In genomic region chr9:99595796-99596195, GRCh38 we compare ENCODE assay signal across 10 cellular contexts.
DNase-seq lines count a peak whose midpoint lies in the region; ATAC-seq and TF ChIP-seq lines count a peak whose summit lies in the region.
"Had no signal": no experiment of that assay in that cellular context is flagged by ENCODE, and none has a peak within 500 bp of the region (broad histone marks: within the 10 kb centered on the region; RNA-seq: fewer than 3 reads in every experiment).

No MANE protein-coding gene starts in this region.

- ATAC-seq in GM19023 (IDR thresholded peaks at IDR 0.05; ENCODE audit: unreplicated experiment) (peak; percentile 69), HG02981 (IDR thresholded peaks at IDR 0.05; ENCODE audit: unreplicated experiment) (peak; percentile 52)
- ATAC-seq: gastrocnemius medialis had no signal

- peak overlapping the region; percentile 35 for H3K27ac Mint-ChIP-seq in T-helper 2 cell treated with Interferon-gamma antibody and Interleukin-4, amounts not matched to agents 5 μg/mL and 100 μg/mL, for 36 hours

- intact Hi-C loops in spleen (cut with DNase I; ENCODE audit: low total_unique reads): no loop called here

- H3K4me1 ChIP-seq in spleen: peaks cover 0 to 29% (median 8%) of the 10 kb centered on the region in 6 donors
- H3K4me1 ChIP-seq: gastrocnemius medialis had no signal

- no peak overlapping the region for H3K4me3 Mint-ChIP-seq in T-helper 2 cell treated with Interferon-gamma antibody and Interleukin-4, amounts not matched to agents 5 μg/mL and 100 μg/mL, for 36 hours

- H3K36me3 ChIP-seq in spleen: no peaks in the 10 kb centered on the region
- H3K36me3 ChIP-seq: gastrocnemius medialis had no signal

- DNase-seq in Ammon's horn (ENCODE audit: low spot score) (peak; percentile 22), GF-D8 (lab: John Stamatoyannopoulos, UW) (no peak), RKO (ENCODE audit: low spot score) (no peak), NCI-H524 treated with DMSO at 0.1 percent for 48 hours (lab: John Stamatoyannopoulos, UW) (no peak), spleen (no peak)
- DNase-seq in T-helper 2 cell treated with Interferon-gamma antibody and Interleukin-4, amounts not matched to agents 5 μg/mL and 100 μg/mL, for 36 hours (ENCODE audit: low spot score): peak; percentile 12
- DNase-seq: AML-193, gastrocnemius medialis had no signal

- no peaks in the 10 kb centered on the region for H3K9me3 ChIP-seq in spleen
- H3K9me3 ChIP-seq: gastrocnemius medialis had no signal

- 21 to 40% (median 23%) methylated on average over 5 of the region's 5 CpGs for WGBS in spleen, 5 donors

- H3K27me3 Mint-ChIP-seq in T-helper 2 cell treated with Interferon-gamma antibody and Interleukin-4, amounts not matched to agents 5 μg/mL and 100 μg/mL, for 36 hours (ENCODE audit: low read depth): peaks cover 4% of the 10 kb centered on the region

- no peaks in the 10 kb centered on the region for H3K27me3 ChIP-seq in spleen (replicated peaks in 1 of 7)
- H3K27me3 ChIP-seq: gastrocnemius medialis had no signal

- TF ChIP-seq CTCF in spleen (IDR thresholded peaks at IDR 0.05 in 8 of 11, conservative IDR thresholded peaks at IDR 0.05 in 3 of 11): no peak

- no peak overlapping the region for H3K4me3 ChIP-seq in spleen
- H3K4me3 ChIP-seq: gastrocnemius medialis had no signal

- H3K9me3 Mint-ChIP-seq in T-helper 2 cell treated with Interferon-gamma antibody and Interleukin-4, amounts not matched to agents 5 μg/mL and 100 μg/mL, for 36 hours: no peaks in the 10 kb centered on the region

- H3K36me3 Mint-ChIP-seq in T-helper 2 cell treated with Interferon-gamma antibody and Interleukin-4, amounts not matched to agents 5 μg/mL and 100 μg/mL, for 36 hours (ENCODE audit: low read depth): no peaks in the 10 kb centered on the region

- TF ChIP-seq POLR2A in spleen (IDR thresholded peaks at IDR 0.05): no peak

- H3K27ac ChIP-seq in spleen: peak overlapping the region in 2 of 8 donors; percentile 35
- H3K27ac ChIP-seq: gastrocnemius medialis had no signal

- peaks cover 10% of the 10 kb centered on the region for H3K4me1 Mint-ChIP-seq in T-helper 2 cell treated with Interferon-gamma antibody and Interleukin-4, amounts not matched to agents 5 μg/mL and 100 μg/mL, for 36 hours (ENCODE audit: low read depth)

Comparison
In these comparisons a context has a peak if more than half of its experiments do, and no peak if none do; other contexts are left out.
1. DNase-seq: peak in Ammon's horn (single experiment) and T-helper 2 cell treated with Interferon-gamma antibody and Interleukin-4, amounts not matched to agents 5 μg/mL and 100 μg/mL, for 36 hours (single experiment); none in GF-D8 (single experiment), RKO (single experiment), NCI-H524 treated with DMSO at 0.1 percent for 48 hours (single experiment) and spleen (single experiment).